In the genomic region with DNA sequence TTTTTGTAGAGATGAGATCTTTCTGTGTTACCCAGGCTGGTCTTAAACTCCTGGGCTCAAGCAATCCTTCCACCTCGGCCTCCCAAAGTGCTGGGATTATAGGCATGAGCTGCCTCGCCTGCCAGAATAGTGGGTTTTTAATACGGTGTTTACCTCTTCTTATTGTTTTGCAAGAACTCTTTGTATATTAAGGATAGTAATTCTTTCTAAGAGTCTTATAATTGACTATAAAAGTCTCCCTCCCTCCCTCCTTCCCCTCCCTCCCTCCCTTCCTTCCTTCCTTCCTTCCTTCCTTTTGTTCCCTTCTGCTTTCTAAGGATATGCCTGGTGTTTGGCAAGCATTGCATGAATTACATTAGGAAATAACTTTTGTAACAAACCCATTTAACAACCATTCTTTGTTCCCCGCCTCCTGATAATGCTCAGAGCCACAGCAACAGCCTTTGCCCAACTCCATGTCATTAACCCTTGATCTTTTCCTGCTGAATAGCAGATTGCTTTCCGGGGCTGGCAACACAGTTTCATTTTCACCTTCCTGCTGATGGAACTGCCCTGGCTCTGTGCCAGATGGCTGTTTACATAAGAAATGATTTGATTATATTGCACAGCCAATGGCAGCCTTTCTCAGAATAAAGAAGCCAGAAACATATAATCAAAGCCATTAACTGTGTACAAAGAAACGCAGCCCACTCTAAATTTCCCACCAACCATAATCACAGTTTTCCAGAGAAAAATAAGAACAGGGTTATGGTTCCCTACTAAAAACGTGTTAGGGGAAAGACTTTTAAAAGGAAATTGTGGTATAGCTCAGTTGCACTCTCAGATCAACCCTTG, we compare ENCODE assay signal across 8 cellular contexts.
DNase-seq lines count a peak whose midpoint lies in the region; ATAC-seq and TF ChIP-seq lines count a peak whose summit lies in the region.

No MANE protein-coding gene starts in this region.

- TF ChIP-seq POLR2A in thyroid gland (IDR thresholded peaks at IDR 0.05), result no peak

- H3K27me3 ChIP-seq in thyroid gland, result no peaks in the 10 kb centered on the region

- H3K27ac ChIP-seq in thyroid gland, result peak overlapping the region; percentile 44 to 52 (median 50)

- no peak overlapping the region for H3K4me3 ChIP-seq in thyroid gland (replicated peaks in 1 of 3)

- ATAC-seq in Right ventricle myocardium superior (ENCODE audit: poor library complexity), result peak; percentile 63
- ATAC-seq in stimulated activated naive B cell treated with anti-CD40 and anti-IgM and Interleukin-4, amounts not matched to agents 10 μg/mL and 1 μg/mL and 100 μg/mL, for 72 hours (replicated peaks), result no peak
- ATAC-seq in GM18873 (IDR thresholded peaks at IDR 0.05; ENCODE audit: low FRiP score, unreplicated experiment), result no peak
- no peak for ATAC-seq in GM21786 (IDR thresholded peaks at IDR 0.05; ENCODE audit: unreplicated experiment)

- intact Hi-C loops in Right ventricle myocardium superior (cut with DNase I) (no loop called here), thyroid gland (cut with DNase I) (no loop called here)

- peaks cover 0 to 2% of the 10 kb centered on the region in 2 donors for H3K9me3 Mint-ChIP-seq in stimulated activated naive B cell treated with anti-CD40 and anti-IgM and Interleukin-4, amounts not matched to agents 10 μg/mL and 1 μg/mL and 100 μg/mL, for 72 hours

- H3K4me1 Mint-ChIP-seq in stimulated activated naive B cell treated with anti-CD40 and anti-IgM and Interleukin-4, amounts not matched to agents 10 μg/mL and 1 μg/mL and 100 μg/mL, for 72 hours, result no peaks in the 10 kb centered on the region

- H3K4me3 Mint-ChIP-seq in stimulated activated naive B cell treated with anti-CD40 and anti-IgM and Interleukin-4, amounts not matched to agents 10 μg/mL and 1 μg/mL and 100 μg/mL, for 72 hours, result no peak overlapping the region

- no peaks in the 10 kb centered on the region for H3K9me3 ChIP-seq in thyroid gland

- H3K4me1 ChIP-seq in thyroid gland, result peaks cover 10 to 28% of the 10 kb centered on the region in 2 donors

- peak; percentile 79 for DNase-seq in Daoy (ENCODE audit: low read depth)
- peak; percentile 76 for DNase-seq in NCI-H2029 treated with DMSO at 0.1 percent for 48 hours (lab: John Stamatoyannopoulos, UW)
- DNase-seq in UCSD-AML1 (lab: John Stamatoyannopoulos, UW; ENCODE audit: unreplicated experiment), result peak; percentile 49
- peak; percentile 74 for DNase-seq in Right ventricle myocardium superior
- peak; percentile 85 to 87 for DNase-seq in thyroid gland
- DNase-seq in stimulated activated naive B cell treated with anti-CD40 and anti-IgM and Interleukin-4, amounts not matched to agents 10 μg/mL and 1 μg/mL and 100 μg/mL, for 72 hours, result no peak

- no peak overlapping the region for H3K27ac Mint-ChIP-seq in stimulated activated naive B cell treated with anti-CD40 and anti-IgM and Interleukin-4, amounts not matched to agents 10 μg/mL and 1 μg/mL and 100 μg/mL, for 72 hours

- H3K36me3 ChIP-seq in thyroid gland, result no peaks in the 10 kb centered on the region

- H3K36me3 Mint-ChIP-seq in stimulated activated naive B cell treated with anti-CD40 and anti-IgM and Interleukin-4, amounts not matched to agents 10 μg/mL and 1 μg/mL and 100 μg/mL, for 72 hours, result no peaks in the 10 kb centered on the region

- TF ChIP-seq CTCF in thyroid gland (IDR thresholded peaks at IDR 0.05), result no peak

- 45% methylated on average over 7 of the region's 7 CpGs for WGBS in thyroid gland, 2 donors

- peaks cover 31 to 39% of the 10 kb centered on the region in 2 donors for H3K27me3 Mint-ChIP-seq in stimulated activated naive B cell treated with anti-CD40 and anti-IgM and Interleukin-4, amounts not matched to agents 10 μg/mL and 1 μg/mL and 100 μg/mL, for 72 hours
